In genomic region chr6:111555041-111555440, GRCh38 we compare ENCODE assay signal across 8 cellular contexts. TPM values are rescaled to one million over a fixed set of nuclear protein-coding genes. Genes with fewer than 3 reads are reported as not detected.
DNase-seq lines count a peak whose midpoint lies in the region; ATAC-seq and TF ChIP-seq lines count a peak whose summit lies in the region.

No MANE protein-coding gene starts in this region.

- H3K9me3 ChIP-seq in esophagus muscularis mucosa = no peaks in the 10 kb centered on the region
- no peaks in the 10 kb centered on the region for H3K9me3 ChIP-seq in MM.1S (replicated peaks; ENCODE audit: insufficient read depth, low read length)

- no peak for TF ChIP-seq POLR2A in esophagus muscularis mucosa (IDR thresholded peaks at IDR 0.05; ENCODE audit: low read depth)

- TF ChIP-seq EP300 in Ishikawa (IDR thresholded peaks at IDR 0.05; ENCODE audit: borderline replicate concordance) (peak; percentile 80; the same call in 1 of the 2 replicates), esophagus muscularis mucosa (IDR thresholded peaks at IDR 0.05) (no peak)

- H3K4me1 ChIP-seq in esophagus muscularis mucosa (peaks cover 52 to 89% (median 80%) of the 10 kb centered on the region in 4 donors), MM.1S (ENCODE audit: low read length) (no peaks in the 10 kb centered on the region)

- no peaks in the 10 kb centered on the region for H4K20me1 ChIP-seq in MM.1S (ENCODE audit: insufficient read depth, low read length)

- H3K4me2 ChIP-seq in MM.1S (ENCODE audit: low read depth, low read length) = no peak overlapping the region

- no peaks in the 10 kb centered on the region for H3K36me3 ChIP-seq in esophagus muscularis mucosa
- no peaks in the 10 kb centered on the region for H3K36me3 ChIP-seq in MM.1S (replicated peaks; ENCODE audit: insufficient read depth, low read length)

- no peaks in the 10 kb centered on the region for H3F3A ChIP-seq in MM.1S (ENCODE audit: insufficient read depth, low read length)

- DNase-seq in AG08396 (ENCODE audit: low spot score) = peak; percentile 24
- DNase-seq in esophagus muscularis mucosa (ENCODE audit: extremely low spot score) = no peak
- DNase-seq in pons (ENCODE audit: low spot score) = peak; percentile 72
- no peak for DNase-seq in RPMI8226
- no peak for DNase-seq in H4 (ENCODE audit: low spot score)
- DNase-seq in MM.1S = no peak

- H3K4me3 ChIP-seq in esophagus muscularis mucosa (no peak overlapping the region), MM.1S (ENCODE audit: low read length) (no peak overlapping the region)

- no peak overlapping the region for H2AFZ ChIP-seq in MM.1S (ENCODE audit: low read length)

- intact Hi-C loops in esophagus muscularis mucosa (cut with DNase I) = loop anchor here (5.0 kb wide), 1 partner anchor 47 kb away; no protein-coding TSS in a partner anchor

- H3K9me2 ChIP-seq in MM.1S (replicated peaks; ENCODE audit: insufficient read depth, low read length) = no peaks in the 10 kb centered on the region

- H3K27ac ChIP-seq in esophagus muscularis mucosa (replicated peaks in 1 of 4) (peak overlapping the region; percentile 70 to 81 (median 76)), MM.1S (ENCODE audit: low read length) (no peak overlapping the region)

- 38% methylated on average over 2 of the region's 2 CpGs for WGBS in esophagus muscularis mucosa

- ATAC-seq in GM21723 (IDR thresholded peaks at IDR 0.05; ENCODE audit: unreplicated experiment) = no peak

- no peaks in the 10 kb centered on the region for H3K79me2 ChIP-seq in MM.1S (ENCODE audit: low read length)

- no peak overlapping the region for H3K9ac ChIP-seq in MM.1S (ENCODE audit: low read length)

- TF ChIP-seq RAD21 in Ishikawa (IDR thresholded peaks at IDR 0.05; ENCODE audit: low read depth) = no peak; the same call in 1 of the 2 replicates

- TF ChIP-seq CTCF in esophagus muscularis mucosa (IDR thresholded peaks at IDR 0.05) (peak in 1 of 3 experiments; percentile 6), MM.1S (IDR thresholded peaks at IDR 0.05; ENCODE audit: low read length) (no peak)

- H3K27me3 ChIP-seq in esophagus muscularis mucosa (no peaks in the 10 kb centered on the region), MM.1S (replicated peaks; ENCODE audit: insufficient read depth, low read length) (no peaks in the 10 kb centered on the region)

TF ChIP-seq in Ishikawa, 13 proteins besides CTCF, POLR2A, EP300 and RAD21:
- TF ChIP-seq NFIC (IDR thresholded peaks at IDR 0.05) (peak; percentile 87), MAX (IDR thresholded peaks at IDR 0.05) (no peak), CEBPB (IDR thresholded peaks at IDR 0.05) (0 out of 2 replicates have a peak, but pooled peaks have one; percentile 41), TEAD4 (IDR thresholded peaks at IDR 0.05) (peak; percentile 61), TCF12 (IDR thresholded peaks at IDR 0.05; ENCODE audit: low read depth) (peak; percentile 65; the same call in 1 of the 2 replicates), CREB1 (IDR thresholded peaks at IDR 0.05; ENCODE audit: low read depth) (no peak)

RNA-seq across cellular contexts. Expression of gene TRAF3IP2, which starts 50.6 kb away (rescaled TPM):
- 10 to 100 TPM; 16.6 to 37.1 (median 32.4) TPM for total RNA-seq in esophagus muscularis mucosa
- 22.8 and 23.7 TPM in 2 replicates for total RNA-seq in H4 (2014; rRNA removed; shearing (Covaris generic))

Comparison
In these comparisons a context has a peak if more than half of its experiments do, and no peak if none do; other contexts are left out.
1. DNase-seq: peak in AG08396 (single experiment) and pons (single experiment); none in esophagus muscularis mucosa (single experiment), RPMI8226 (single experiment), H4 (single experiment) and MM.1S (single experiment).